In the genomic region with DNA sequence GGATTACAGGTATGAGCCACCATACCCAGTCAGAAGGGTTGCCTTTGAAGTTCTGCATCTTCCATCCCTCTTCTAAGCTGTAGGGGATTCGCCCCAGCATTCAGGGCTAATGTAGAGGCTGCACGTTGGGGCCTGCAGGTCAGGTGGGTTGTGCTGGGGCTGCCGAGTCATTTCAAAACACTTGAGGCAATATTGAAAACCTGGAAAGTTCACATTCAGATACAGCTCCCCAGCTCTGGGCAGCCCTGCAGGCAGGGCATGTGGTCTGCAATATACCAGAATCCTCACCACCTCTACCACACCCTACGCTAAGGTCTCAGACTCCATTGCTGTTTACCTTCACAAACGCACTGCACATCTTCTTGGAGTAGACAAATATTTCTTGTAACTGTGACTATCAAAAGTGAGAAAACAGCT, we compare ENCODE assay signal across 1 cellular context.
TF ChIP-seq lines count a peak whose summit lies in the region.

No MANE protein-coding gene starts in this region.

TF ChIP-seq in GM12878, 131 proteins besides CTCF, POLR2A, EP300 and RAD21 (continued from another document and continues in another):
- TF ChIP-seq RBBP5 (conservative IDR thresholded peaks at IDR 0.05) = no peak
- no peak for TF ChIP-seq E4F1 (IDR thresholded peaks at IDR 0.05; ENCODE audit: borderline replicate concordance, partially characterized antibody)
- peak; percentile 70 for TF ChIP-seq DPF2 (IDR thresholded peaks at IDR 0.05)
- TF ChIP-seq POU2F2 (IDR thresholded peaks at IDR 0.05; ENCODE audit: borderline replicate concordance, low read depth, low read length) = no peak
- TF ChIP-seq, protein P1, sequence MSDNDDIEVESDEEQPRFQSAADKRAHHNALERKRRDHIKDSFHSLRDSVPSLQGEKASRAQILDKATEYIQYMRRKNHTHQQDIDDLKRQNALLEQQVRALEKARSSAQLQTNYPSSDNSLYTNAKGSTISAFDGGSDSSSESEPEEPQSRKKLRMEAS (IDR thresholded peaks at IDR 0.05; ENCODE audit: low read depth, low read length) = no peak
- TF ChIP-seq ZNF592 (IDR thresholded peaks at IDR 0.05) = no peak
- TF ChIP-seq LARP7 (IDR thresholded peaks at IDR 0.05) = peak; percentile 66; the same call in 1 of the 2 replicates
- TF ChIP-seq YY1 (IDR thresholded peaks at IDR 0.05; ENCODE audit: low read depth, low read length) = peak; percentile 58
- TF ChIP-seq JUND (IDR thresholded peaks at IDR 0.05; ENCODE audit: low read depth, low read length) = peak; percentile 71; the same call in 1 of the 2 replicates
- no peak for TF ChIP-seq HCFC1 (IDR thresholded peaks at IDR 0.05; ENCODE audit: low read length)
- TF ChIP-seq CBFB (IDR thresholded peaks at IDR 0.05; ENCODE audit: low read depth) = peak; percentile 83
- TF ChIP-seq ZZZ3 (IDR thresholded peaks at IDR 0.05; ENCODE audit: control insufficient read depth, insufficient read length, low read depth) = no peak
- no peak for TF ChIP-seq SMAD5 (IDR thresholded peaks at IDR 0.05; ENCODE audit: low read depth)
- TF ChIP-seq, protein P2, sequence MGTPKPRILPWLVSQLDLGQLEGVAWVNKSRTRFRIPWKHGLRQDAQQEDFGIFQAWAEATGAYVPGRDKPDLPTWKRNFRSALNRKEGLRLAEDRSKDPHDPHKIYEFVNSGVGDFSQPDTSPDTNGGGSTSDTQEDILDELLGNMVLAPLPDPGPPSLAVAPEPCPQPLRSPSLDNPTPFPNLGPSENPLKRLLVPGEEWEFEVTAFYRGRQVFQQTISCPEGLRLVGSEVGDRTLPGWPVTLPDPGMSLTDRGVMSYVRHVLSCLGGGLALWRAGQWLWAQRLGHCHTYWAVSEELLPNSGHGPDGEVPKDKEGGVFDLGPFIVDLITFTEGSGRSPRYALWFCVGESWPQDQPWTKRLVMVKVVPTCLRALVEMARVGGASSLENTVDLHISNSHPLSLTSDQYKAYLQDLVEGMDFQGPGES (IDR thresholded peaks at IDR 0.05) = no peak
- no peak for TF ChIP-seq SUZ12 (IDR thresholded peaks at IDR 0.05; ENCODE audit: unreplicated experiment)
- no peak for TF ChIP-seq RCOR1 (conservative IDR thresholded peaks at IDR 0.05; ENCODE audit: low read depth, low read length)
- no peak for TF ChIP-seq ZSCAN29 (IDR thresholded peaks at IDR 0.05)
- no peak for TF ChIP-seq PBX3 (IDR thresholded peaks at IDR 0.05; ENCODE audit: insufficient replicate concordance, low read depth, low read length)
- TF ChIP-seq MTA3 (IDR thresholded peaks at IDR 0.05; ENCODE audit: borderline replicate concordance, low read length) = 0 out of 2 replicates have a peak, but pooled peaks have one; percentile 27
- TF ChIP-seq ESRRA (IDR thresholded peaks at IDR 0.05; ENCODE audit: low read length) = no peak
- TF ChIP-seq ETV6 (conservative IDR thresholded peaks at IDR 0.05 in 1 of 2, IDR thresholded peaks at IDR 0.05 in 1 of 2; ENCODE audit: borderline replicate concordance in 1 of 2, low read depth in 1 of 2) = peak in 1 of 2 experiments; percentile 59; a peak in 2 of 4 replicates
- no peak for TF ChIP-seq ZNF274 (IDR thresholded peaks at IDR 0.05; ENCODE audit: insufficient read depth, insufficient read length)
- no peak for TF ChIP-seq ASH2L (IDR thresholded peaks at IDR 0.05; ENCODE audit: borderline replicate concordance, low read depth)
- no peak for TF ChIP-seq REST (IDR thresholded peaks at IDR 0.05; ENCODE audit: low read depth, low read length)
- TF ChIP-seq ZBED1 (IDR thresholded peaks at IDR 0.05; ENCODE audit: borderline replicate concordance) = no peak
- TF ChIP-seq, protein P3, sequence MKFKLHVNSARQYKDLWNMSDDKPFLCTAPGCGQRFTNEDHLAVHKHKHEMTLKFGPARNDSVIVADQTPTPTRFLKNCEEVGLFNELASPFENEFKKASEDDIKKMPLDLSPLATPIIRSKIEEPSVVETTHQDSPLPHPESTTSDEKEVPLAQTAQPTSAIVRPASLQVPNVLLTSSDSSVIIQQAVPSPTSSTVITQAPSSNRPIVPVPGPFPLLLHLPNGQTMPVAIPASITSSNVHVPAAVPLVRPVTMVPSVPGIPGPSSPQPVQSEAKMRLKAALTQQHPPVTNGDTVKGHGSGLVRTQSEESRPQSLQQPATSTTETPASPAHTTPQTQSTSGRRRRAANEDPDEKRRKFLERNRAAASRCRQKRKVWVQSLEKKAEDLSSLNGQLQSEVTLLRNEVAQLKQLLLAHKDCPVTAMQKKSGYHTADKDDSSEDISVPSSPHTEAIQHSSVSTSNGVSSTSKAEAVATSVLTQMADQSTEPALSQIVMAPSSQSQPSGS (IDR thresholded peaks at IDR 0.05; ENCODE audit: low read length) = peak; percentile 51; the same call in 1 of the 2 replicates
- TF ChIP-seq ZNF24 (IDR thresholded peaks at IDR 0.05) = no peak
- peak; percentile 66 for TF ChIP-seq ATF7 (IDR thresholded peaks at IDR 0.05; ENCODE audit: low read depth)
- no peak for TF ChIP-seq NFYA (IDR thresholded peaks at IDR 0.05; ENCODE audit: borderline replicate concordance, low read depth, low read length)
- no peak; the same call in 1 of the 2 replicates for TF ChIP-seq ZNF687 (IDR thresholded peaks at IDR 0.05)
- TF ChIP-seq YBX1 (IDR thresholded peaks at IDR 0.05) = no peak
- no peak for TF ChIP-seq WRNIP1 (IDR thresholded peaks at IDR 0.05; ENCODE audit: borderline replicate concordance, low read depth, low read length)
- TF ChIP-seq, protein P4, sequence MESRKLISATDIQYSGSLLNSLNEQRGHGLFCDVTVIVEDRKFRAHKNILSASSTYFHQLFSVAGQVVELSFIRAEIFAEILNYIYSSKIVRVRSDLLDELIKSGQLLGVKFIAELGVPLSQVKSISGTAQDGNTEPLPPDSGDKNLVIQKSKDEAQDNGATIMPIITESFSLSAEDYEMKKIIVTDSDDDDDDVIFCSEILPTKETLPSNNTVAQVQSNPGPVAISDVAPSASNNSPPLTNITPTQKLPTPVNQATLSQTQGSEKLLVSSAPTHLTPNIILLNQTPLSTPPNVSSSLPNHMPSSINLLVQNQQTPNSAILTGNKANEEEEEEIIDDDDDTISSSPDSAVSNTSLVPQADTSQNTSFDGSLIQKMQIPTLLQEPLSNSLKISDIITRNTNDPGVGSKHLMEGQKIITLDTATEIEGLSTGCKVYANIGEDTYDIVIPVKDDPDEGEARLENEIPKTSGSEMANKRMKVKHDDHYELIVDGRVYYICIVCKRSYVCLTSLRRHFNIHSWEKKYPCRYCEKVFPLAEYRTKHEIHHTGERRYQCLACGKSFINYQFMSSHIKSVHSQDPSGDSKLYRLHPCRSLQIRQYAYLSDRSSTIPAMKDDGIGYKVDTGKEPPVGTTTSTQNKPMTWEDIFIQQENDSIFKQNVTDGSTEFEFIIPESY (IDR thresholded peaks at IDR 0.05) = no peak
